Comparison of ENCODE assay signal across 8 cellular contexts in the genomic region with DNA sequence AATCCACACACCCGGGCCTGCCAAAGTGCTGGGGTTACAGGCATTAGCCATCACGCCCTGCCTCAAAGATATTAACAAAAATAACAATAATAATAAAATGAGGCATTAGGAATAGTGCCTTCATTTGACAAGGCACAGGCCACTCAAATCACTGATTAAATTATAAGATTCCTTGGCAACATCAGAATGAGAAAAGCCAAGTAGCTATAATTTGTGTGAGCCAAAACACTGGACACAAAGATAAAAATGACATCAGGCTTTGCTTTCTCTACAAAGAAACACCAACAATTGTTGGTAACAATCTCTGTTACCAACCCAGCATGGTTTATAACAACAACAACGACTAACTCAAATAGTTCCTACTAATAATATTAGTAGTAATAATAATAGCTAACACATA.
"Had no signal": no experiment of that assay in that cellular context is flagged by ENCODE, and none has a peak within 500 bp of the region (broad histone marks: within the 10 kb centered on the region; RNA-seq: fewer than 3 reads in every experiment).

No MANE protein-coding gene starts in this region.

- H3K4me2 ChIP-seq: KMS-11 had no signal

- H3K9ac ChIP-seq: KMS-11 had no signal

- H3K4me3 Mint-ChIP-seq: IgD-negative memory B cell had no signal

- ATAC-seq: HepG2, K562 had no signal

- H3K27ac Mint-ChIP-seq: IgD-negative memory B cell had no signal

- H3K36me3 Mint-ChIP-seq: IgD-negative memory B cell had no signal

- H3K4me3 ChIP-seq: K562 had no signal

- H3K9me3 Mint-ChIP-seq: IgD-negative memory B cell had no signal

- DNase-seq: IMR-90, KBM-7, KG1 had no signal

- H3K27ac ChIP-seq: HL-60, KMS-11 had no signal
